ENCODE assay signal across 8 cellular contexts in the genomic region with DNA sequence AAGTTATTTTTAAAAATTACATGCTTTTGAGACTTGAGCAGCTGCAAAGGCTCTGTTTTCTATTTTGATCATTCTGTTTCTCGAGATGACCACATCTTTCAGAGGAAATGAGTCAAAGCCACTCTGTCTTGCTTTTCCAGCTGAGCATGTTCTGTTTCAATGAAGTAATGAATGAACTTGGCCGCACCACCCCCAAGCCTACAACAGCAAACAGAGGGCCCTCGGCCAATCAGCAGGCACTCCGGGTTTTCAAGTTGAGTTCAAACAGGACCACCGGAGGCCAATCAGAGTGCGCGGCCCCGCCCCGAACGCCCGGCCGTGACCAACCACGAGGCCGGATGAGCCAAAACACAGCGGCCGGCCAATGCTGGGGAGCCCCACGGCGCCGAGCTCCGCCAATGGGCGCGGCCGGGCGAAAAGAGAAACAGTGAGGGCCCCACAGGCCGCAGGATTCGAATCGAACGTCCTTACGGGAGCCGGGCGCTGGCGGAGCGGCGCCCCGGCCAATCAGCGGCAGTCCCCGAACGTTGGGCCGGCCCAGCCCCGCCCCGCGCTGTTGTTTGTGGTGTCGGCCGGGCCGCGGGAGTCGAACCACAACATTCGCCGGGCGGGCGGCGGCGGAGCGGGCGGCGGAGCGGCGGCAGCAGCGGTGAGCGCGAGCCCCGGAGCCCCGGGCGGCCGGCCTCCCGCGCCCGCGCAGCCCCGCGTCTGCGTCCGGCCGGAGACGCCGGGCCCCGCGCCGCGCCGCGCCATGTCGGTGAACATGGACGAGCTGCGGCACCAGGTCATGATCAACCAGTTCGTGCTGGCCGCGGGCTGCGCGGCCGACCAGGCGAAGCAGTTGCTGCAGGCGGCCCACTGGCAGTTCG. TPM values are rescaled to one million over a fixed set of nuclear protein-coding genes. Genes with fewer than 3 reads are reported as not detected.
DNase-seq lines count a peak whose midpoint lies in the region; ATAC-seq and TF ChIP-seq lines count a peak whose summit lies in the region.

A gene (plus strand): TSS at position 594 of the 869 bp plus-strand sequence. CDS start 158 bp downstream, at position 752.

- peak within 1 kb of the TSS; percentile 96 for H3K4me3 Mint-ChIP-seq in activated CD4-positive, alpha-beta T cell treated with anti-CD3 and anti-CD28 coated beads for 36 hours

- H3K36me3 Mint-ChIP-seq in activated CD4-positive, alpha-beta T cell treated with anti-CD3 and anti-CD28 coated beads for 36 hours (ENCODE audit: low read depth) = peaks cover 43% of the 10 kb centered on the region

- H3K4me1 Mint-ChIP-seq in activated CD4-positive, alpha-beta T cell treated with anti-CD3 and anti-CD28 coated beads for 36 hours = peaks cover 52% of the 10 kb centered on the region

- peak; percentile 76 for ATAC-seq in HG03442 (IDR thresholded peaks at IDR 0.05; ENCODE audit: unreplicated experiment)
- ATAC-seq in activated CD4-positive, alpha-beta T cell treated with anti-CD3 and anti-CD28 coated beads for 36 hours = peak; percentile 81

- H3K27me3 ChIP-seq in kidney epithelial cell (ENCODE audit: control insufficient read depth, insufficient read depth, low read length) = no peaks in the 10 kb centered on the region

- CTCF ChIA-PET in activated CD4-positive, alpha-beta T cell treated with anti-CD3 and anti-CD28 coated beads for 36 hours (lab: Charles Lee) = interaction anchor here (0.7 to 3.4 kb wide), 14 partner anchors 7 to 83 kb away, joined by 3 to 21 read pairs (median 5); no protein-coding TSS in a partner anchor

- H3K36me3 ChIP-seq in kidney epithelial cell (ENCODE audit: control insufficient read depth, insufficient read depth, low read length) = no peaks in the 10 kb centered on the region

- H3K4me3 ChIP-seq in choroid plexus epithelial cell (ENCODE audit: low read depth, low read length) (peak within 1 kb of the TSS; percentile 85), kidney epithelial cell (ENCODE audit: low read depth, low read length) (peak within 1 kb of the TSS; percentile 80)

- POLR2A ChIA-PET in activated CD4-positive, alpha-beta T cell treated with anti-CD3 and anti-CD28 coated beads for 36 hours (lab: Charles Lee) = interaction anchor here (0.5 to 5.1 kb wide), 22 partner anchors 8 to 967 kb away, joined by 3 to 29 read pairs (median 6); a partner anchor contains a TSS

- H3K27me3 Mint-ChIP-seq in activated CD4-positive, alpha-beta T cell treated with anti-CD3 and anti-CD28 coated beads for 36 hours = no peaks in the 10 kb centered on the region

- TF ChIP-seq CTCF in choroid plexus epithelial cell (conservative IDR thresholded peaks at IDR 0.05; ENCODE audit: low read depth, low read length) (no peak), kidney epithelial cell (IDR thresholded peaks at IDR 0.05; ENCODE audit: insufficient read depth, low read length, poor library complexity, severe bottlenecking) (no peak)

- H3K9me3 Mint-ChIP-seq in activated CD4-positive, alpha-beta T cell treated with anti-CD3 and anti-CD28 coated beads for 36 hours (ENCODE audit: low read depth) = no peaks in the 10 kb centered on the region

- H3K27ac Mint-ChIP-seq in activated CD4-positive, alpha-beta T cell treated with anti-CD3 and anti-CD28 coated beads for 36 hours = peak within 1 kb of the TSS; percentile 100

- DNase-seq in Ammon's horn (ENCODE audit: low spot score) (peak; percentile 99), GM19238 (ENCODE audit: insufficient read length, low spot score) (peak; percentile 97), NCI-H524 (lab: John Stamatoyannopoulos, UW) (peak; percentile 100), choroid plexus epithelial cell (ENCODE audit: low read depth) (peak; percentile 100), kidney epithelial cell (ENCODE audit: low read depth) (peak; percentile 98)
- DNase-seq in activated CD4-positive, alpha-beta T cell treated with anti-CD3 and anti-CD28 coated beads for 36 hours = peak; percentile 99
- DNase-seq in stimulated activated CD4-positive, alpha-beta T cell treated with anti-CD3 and anti-CD28 coated beads, Interleukin-15, amount 100 ng/mL, for 48 hours (ENCODE audit: low read depth in 2 of 2) = peak; percentile 97 to 99

- intact Hi-C loops in activated CD4-positive, alpha-beta T cell treated with anti-CD3 and anti-CD28 coated beads for 36 hours (cut with DNase I, micrococcal nuclease) = loop anchor here (1.0 to 10.0 kb wide), 13 partner anchors 7 to 1190 kb away; a partner anchor contains a TSS

RNA-seq across cellular contexts. Expression of the gene that starts here (rescaled TPM):
- total RNA-seq in activated CD4-positive, alpha-beta T cell treated with anti-CD3 and anti-CD28 coated beads for 36 hours = 100 to 1,000 TPM; 299 to 639 TPM
- 28.5 and 33.8 TPM in 2 replicates for total RNA-seq in kidney epithelial cell

Comparison
In these comparisons a context has a peak if more than half of its experiments do, and no peak if none do; other contexts are left out.
1. Peak in every context shown above with its lines: DNase-seq, ATAC-seq and H3K4me3 ChIP-seq.